In genomic region chr14:56271988-56272387, GRCh38 we compare ENCODE assay signal across 15 cellular contexts.
A peak's percentile ranks its signal among the peaks of the same experiment; 100 is the strongest.
DNase-seq lines count a peak whose midpoint lies in the region; ATAC-seq and TF ChIP-seq lines count a peak whose summit lies in the region.
"Had no signal": no experiment of that assay in that cellular context is flagged by ENCODE, and none has a peak within 500 bp of the region (broad histone marks: within the 10 kb centered on the region; RNA-seq: fewer than 3 reads in every experiment).

No MANE protein-coding gene starts in this region.

- H3K36me3 ChIP-seq in RWPE2 (ENCODE audit: low read depth) = no peaks in the 10 kb centered on the region
- H3K36me3 ChIP-seq in smooth muscle cell (ENCODE audit: low read depth) = no peaks in the 10 kb centered on the region

- no peaks in the 10 kb centered on the region for H3K9me3 ChIP-seq in RWPE2 (ENCODE audit: severe bottlenecking)
- no peaks in the 10 kb centered on the region for H3K9me3 ChIP-seq in smooth muscle cell (replicated peaks; ENCODE audit: low read depth)

- no peak overlapping the region for H3K4me2 ChIP-seq in smooth muscle cell
- H3K4me2 ChIP-seq: hepatocyte had no signal

- H3K4me1 ChIP-seq in RWPE2 (ENCODE audit: insufficient read depth, poor library complexity, severe bottlenecking) (peaks cover 33% of the 10 kb centered on the region), smooth muscle cell (ENCODE audit: low read depth) (no peaks in the 10 kb centered on the region)

- ATAC-seq in RWPE2 (ENCODE audit: low read depth) (peak; percentile 84), HG02759 (IDR thresholded peaks at IDR 0.05; ENCODE audit: unreplicated experiment) (no peak), GM21526 (IDR thresholded peaks at IDR 0.05; ENCODE audit: low FRiP score, unreplicated experiment) (no peak)
- ATAC-seq: activated naive CD8-positive, alpha-beta T cell treated with anti-CD3 and anti-CD28 coated beads, Interleukin-2, amount 50 U/mL, for 24 hours; left ventricle myocardium superior had no signal

- no peaks in the 10 kb centered on the region for H3K27me3 ChIP-seq in RWPE2 (ENCODE audit: insufficient read depth, poor library complexity, severe bottlenecking)
- H3K27me3 ChIP-seq in smooth muscle cell (ENCODE audit: low read depth) = no peaks in the 10 kb centered on the region
- H3K27me3 ChIP-seq: hepatocyte had no signal

- 91% methylated on average over 6 of the region's 6 CpGs for WGBS in smooth muscle cell (ENCODE audit: low lambda C conversion rate)

- peak overlapping the region; percentile 91 for H3K27ac ChIP-seq in RWPE2 (ENCODE audit: poor library complexity, severe bottlenecking)
- H3K27ac ChIP-seq in smooth muscle cell (ENCODE audit: low read depth) = peak overlapping the region; percentile 87
- H3K27ac ChIP-seq in coronary artery = peak overlapping the region in 1 of 2 donors; percentile 19
- H3K27ac ChIP-seq: hepatocyte had no signal

- peak overlapping the region; percentile 32 for H3K9ac ChIP-seq in smooth muscle cell (ENCODE audit: low read depth)

- no peaks in the 10 kb centered on the region for H3F3A ChIP-seq in smooth muscle cell (ENCODE audit: low read depth)

- H4K20me1 ChIP-seq in smooth muscle cell (ENCODE audit: low read depth) = no peaks in the 10 kb centered on the region

- DNase-seq in GM04504 (ENCODE audit: low read depth) = peak; percentile 23
- DNase-seq in RWPE2 (ENCODE audit: low spot score) = no peak
- peak; percentile 21 for DNase-seq in fibroblast of mammary gland (ENCODE audit: low read depth)
- DNase-seq in smooth muscle cell (lab: John Stamatoyannopoulos, UW; ENCODE audit: unreplicated experiment) = no peak
- DNase-seq in coronary artery (ENCODE audit: low spot score) = no peak
- DNase-seq: activated naive CD8-positive, alpha-beta T cell treated with anti-CD3 and anti-CD28 coated beads, Interleukin-2, amount 50 U/mL, for 24 hours; activated T-cell treated with anti-CD3 and anti-CD28 coated beads for 4 hours; effector memory CD4-positive, alpha-beta T cell; Karpas-422; left ventricle myocardium superior; NCI-H2029 treated with DMSO at 0.1 percent for 48 hours; small intestine had no signal

- no peak overlapping the region for H2AFZ ChIP-seq in smooth muscle cell (ENCODE audit: low read depth)
- H2AFZ ChIP-seq: hepatocyte had no signal

- no peaks in the 10 kb centered on the region for H3K79me2 ChIP-seq in smooth muscle cell (ENCODE audit: low read depth)
- H3K79me2 ChIP-seq: hepatocyte had no signal

- H3K4me3 ChIP-seq in RWPE2 (ENCODE audit: severe bottlenecking) = no peak overlapping the region
- H3K4me3 ChIP-seq in fibroblast of mammary gland (ENCODE audit: control insufficient read depth, low read depth, low read length) = no peak overlapping the region
- H3K4me3 ChIP-seq in smooth muscle cell = no peak overlapping the region
- no peak overlapping the region for H3K4me3 ChIP-seq in coronary artery
- H3K4me3 ChIP-seq: hepatocyte had no signal

- TF ChIP-seq CTCF in RWPE2 (IDR thresholded peaks at IDR 0.05; ENCODE audit: poor library complexity, severe bottlenecking) = no peak
- no peak for TF ChIP-seq CTCF in fibroblast of mammary gland (conservative IDR thresholded peaks at IDR 0.05; ENCODE audit: control insufficient read depth, insufficient read depth, low read depth, low read length)
- TF ChIP-seq CTCF in smooth muscle cell (IDR thresholded peaks at IDR 0.05; ENCODE audit: borderline replicate concordance, insufficient read depth, poor library complexity, severe bottlenecking) = no peak
- no peak for TF ChIP-seq CTCF in coronary artery (IDR thresholded peaks at IDR 0.05)

Comparison
In these comparisons a context has a peak if more than half of its experiments do, and no peak if none do; other contexts are left out.
1. DNase-seq: peak in GM04504 (single experiment) and fibroblast of mammary gland (single experiment); none in RWPE2 (single experiment), smooth muscle cell (single experiment) and coronary artery (single experiment).